ENCODE assay signal across 28 cellular contexts in the genomic region with DNA sequence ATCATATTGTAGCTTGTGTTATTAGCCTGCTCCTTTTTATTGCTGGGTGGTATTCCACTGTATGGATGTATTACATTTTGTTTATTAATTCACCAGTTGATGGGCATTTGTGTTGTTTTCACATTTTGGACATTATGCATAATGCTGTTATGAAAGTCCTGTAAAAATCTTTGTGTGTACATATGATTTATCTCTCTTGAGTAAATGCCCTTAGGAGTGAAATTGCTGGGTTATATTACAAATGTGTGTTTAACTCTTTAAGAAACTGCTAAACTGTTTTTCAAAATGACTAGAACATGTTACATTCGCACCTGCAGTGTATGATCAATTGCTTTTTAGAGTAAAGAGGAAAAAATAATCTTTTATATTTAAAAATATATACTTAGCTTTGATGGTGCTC.
"Had no signal": no experiment of that assay in that cellular context is flagged by ENCODE, and none has a peak within 500 bp of the region (broad histone marks: within the 10 kb centered on the region; RNA-seq: fewer than 3 reads in every experiment).

No MANE protein-coding gene starts in this region.

- FAIRE-seq: bronchial epithelial cell, TTC549 had no signal

- DNase-seq: activated CD4-positive, alpha-beta memory T cell treated with anti-CD3 and anti-CD28 coated beads, Interleukin-2, amount 10 ng/mL, durations not matched to agents 7 days and 5 days; activated CD4-positive, alpha-beta T cell treated with anti-CD3 and anti-CD28 coated beads for 1 hour; activated CD4-positive, alpha-beta T cell treated with anti-CD3 and anti-CD28 coated beads for 36 hours; activated CD4-positive, alpha-beta T cell treated with anti-CD3 and anti-CD28 coated beads for 48 hours; activated CD4-positive, alpha-beta T cell treated with anti-CD3 and anti-CD28 coated beads, Interleukin-2, amount 10 ng/mL, durations not matched to agents 7 days and 5 days; activated CD4-positive, alpha-beta T cell treated with anti-CD3 and anti-CD28 coated beads, Interleukin-2, amount 50 U/mL, for 48 hours; activated CD4-positive, CD25-positive, alpha-beta regulatory T cell; activated CD8-positive, alpha-beta memory T cell treated with anti-CD3 and anti-CD28 coated beads for 24 hours; activated CD8-positive, alpha-beta memory T cell treated with anti-CD3 and anti-CD28 coated beads, Interleukin-2, amount 10 ng/mL, durations not matched to agents 7 days and 5 days; activated CD8-positive, alpha-beta memory T cell treated with anti-CD3 and anti-CD28 coated beads, Interleukin-2, amount 50 U/mL, for 48 hours; activated CD8-positive, alpha-beta T cell treated with anti-CD3 and anti-CD28 coated beads, Interleukin-2, amount 10 ng/mL, durations not matched to agents 7 days and 5 days; activated effector memory CD4-positive, alpha-beta T cell treated with Interleukin-2 at 50 U/mL for 16 hours; activated gamma-delta T cell; activated naive CD4-positive, alpha-beta T cell treated with anti-CD3 and anti-CD28 coated beads, Interleukin-2, amount 10 ng/mL, durations not matched to agents 7 days and 5 days; activated naive CD4-positive, alpha-beta T cell treated with Interleukin-2 at 50 U/mL for 16 hours; activated naive CD8-positive, alpha-beta T cell treated with anti-CD3 and anti-CD28 coated beads, Interleukin-2, amount 10 ng/mL, durations not matched to agents 7 days and 5 days; activated naive CD8-positive, alpha-beta T cell treated with anti-CD3 and anti-CD28 coated beads, Interleukin-2, amount 50 U/mL, for 24 hours; activated T-cell treated with anti-CD3 and anti-CD28 coated beads, Interleukin-2, amount 50 U/mL, for 24 hours; activated T-cell treated with anti-CD3 and anti-CD28 coated beads, Interleukin-2, amount 50 U/mL, for 48 hours; amygdala; anterior cingulate cortex; caudate nucleus; cerebellar nuclear complex; T-helper 2 cell; T-helper 9 cell; WERI-Rb-1 had no signal
